In genomic region chr12:47817272-47818006, GRCh38 we compare ENCODE assay signal across 8 cellular contexts. TPM values are rescaled to one million over a fixed set of nuclear protein-coding genes. Genes with fewer than 3 reads are reported as not detected.
DNase-seq lines count a peak whose midpoint lies in the region; ATAC-seq and TF ChIP-seq lines count a peak whose summit lies in the region.

No MANE protein-coding gene starts in this region.

- no peak for ATAC-seq in HG03354 (IDR thresholded peaks at IDR 0.05; ENCODE audit: poor library complexity, severe bottlenecking, unreplicated experiment)
- no peak for ATAC-seq in GM18907 (IDR thresholded peaks at IDR 0.05; ENCODE audit: unreplicated experiment)

- peaks cover 36% of the 10 kb centered on the region for H3K36me3 ChIP-seq in mesodermal cell (ENCODE audit: control insufficient read depth, insufficient read depth, low read length)

- H3K4me3 ChIP-seq in mesodermal cell (ENCODE audit: extremely low read depth, insufficient read depth, low read length, poor library complexity, severe bottlenecking): peak overlapping the region; percentile 69

- peaks cover 5% of the 10 kb centered on the region for H3K27me3 Mint-ChIP-seq in brain

- H3K27ac ChIP-seq in 22Rv1: peak overlapping the region; percentile 82
- peak overlapping the region; percentile 73 for H3K27ac ChIP-seq in mesodermal cell (ENCODE audit: low read depth, low read length, severe bottlenecking)

- peak; percentile 24 for TF ChIP-seq CTCF in 22Rv1 (IDR thresholded peaks at IDR 0.05)
- TF ChIP-seq CTCF in brain (conservative IDR thresholded peaks at IDR 0.05): no peak

- DNase-seq in HT1080 (ENCODE audit: low read depth) (peak; percentile 48), amniotic stem cell (lab: John Stamatoyannopoulos, UW) (no peak), NCI-H774 (lab: John Stamatoyannopoulos, UW) (no peak)

- peaks cover 72% of the 10 kb centered on the region for H3K4me1 Mint-ChIP-seq in brain

- no peaks in the 10 kb centered on the region for H3K9me3 Mint-ChIP-seq in brain

- H3K27ac Mint-ChIP-seq in brain: peak overlapping the region; percentile 71 to 98 (median 91)

- peaks cover 73% of the 10 kb centered on the region for H3K4me1 ChIP-seq in mesodermal cell (ENCODE audit: control insufficient read depth, insufficient read depth, low read length, poor library complexity, severe bottlenecking)

- no peaks in the 10 kb centered on the region for H3K9me3 ChIP-seq in mesodermal cell (ENCODE audit: control insufficient read depth, low read length)

- H3K36me3 Mint-ChIP-seq in brain: no peaks in the 10 kb centered on the region

- H3K4me3 Mint-ChIP-seq in brain: peak overlapping the region; percentile 69 to 91 (median 85)

- 22 to 100% methylated on average over 1 to 3 of the region's 7 CpGs for WGBS in mesodermal cell (ENCODE audit: insufficient coverage in 2 of 2), 2 experiments

RNA-seq across cellular contexts. Expression of gene HDAC7, which starts 2.3 kb away (rescaled TPM):
- 36.8 and 40.0 TPM in 2 replicates for total RNA-seq in HT1080 (2014; rRNA removed; shearing (Covaris generic))
- 46.7 and 49.2 TPM in 2 replicates for polyA plus RNA-seq in HT1080 (2015; cell fraction: cytosol; rRNA removed)
- polyA plus RNA-seq in HT1080 (2015; cell fraction: nucleus; rRNA removed): 105 and 114 TPM in 2 replicates
- 8.2 TPM for polyA plus RNA-seq in brain (ENCODE audit: insufficient read depth, low read depth, low replicate concordance)
- polyA plus RNA-seq in mesodermal cell (2013, experiment 1 of 2): 118 TPM
- polyA plus RNA-seq in mesodermal cell (2013, experiment 2 of 2): 98.0 TPM

RNA-seq across cellular contexts. Expression of gene SLC48A1, which starts 44.4 kb away (rescaled TPM):
- total RNA-seq in HT1080 (2014; rRNA removed; shearing (Covaris generic)): 11.7 and 13.3 TPM in 2 replicates
- 12.8 and 17.8 TPM in 2 replicates for polyA plus RNA-seq in HT1080 (2015; cell fraction: cytosol; rRNA removed)
- 20.2 and 21.6 TPM in 2 replicates for polyA plus RNA-seq in HT1080 (2015; cell fraction: nucleus; rRNA removed)
- 77.4 TPM for polyA plus RNA-seq in brain (ENCODE audit: insufficient read depth, low read depth, low replicate concordance)
- 13.9 TPM for polyA plus RNA-seq in mesodermal cell (2013, experiment 1 of 2)
- 14.5 TPM for polyA plus RNA-seq in mesodermal cell (2013, experiment 2 of 2)

RNA-seq across cellular contexts. Expression of gene RAPGEF3, which starts 58.8 kb away (rescaled TPM):
- 3.7 and 4.1 TPM in 2 replicates for total RNA-seq in HT1080 (2014; rRNA removed; shearing (Covaris generic))
- polyA plus RNA-seq in HT1080 (2015; cell fraction: cytosol; rRNA removed): 1.5 and 2.2 TPM in 2 replicates
- polyA plus RNA-seq in HT1080 (2015; cell fraction: nucleus; rRNA removed): 5.8 and 7.8 TPM in 2 replicates
- 10.3 TPM for polyA plus RNA-seq in brain (ENCODE audit: insufficient read depth, low read depth, low replicate concordance)
- 17.1 TPM for polyA plus RNA-seq in mesodermal cell (2013, experiment 1 of 2)
- polyA plus RNA-seq in mesodermal cell (2013, experiment 2 of 2): 11.3 TPM
